Comparison of ENCODE assay signal across 1 cellular context in the genomic region with DNA sequence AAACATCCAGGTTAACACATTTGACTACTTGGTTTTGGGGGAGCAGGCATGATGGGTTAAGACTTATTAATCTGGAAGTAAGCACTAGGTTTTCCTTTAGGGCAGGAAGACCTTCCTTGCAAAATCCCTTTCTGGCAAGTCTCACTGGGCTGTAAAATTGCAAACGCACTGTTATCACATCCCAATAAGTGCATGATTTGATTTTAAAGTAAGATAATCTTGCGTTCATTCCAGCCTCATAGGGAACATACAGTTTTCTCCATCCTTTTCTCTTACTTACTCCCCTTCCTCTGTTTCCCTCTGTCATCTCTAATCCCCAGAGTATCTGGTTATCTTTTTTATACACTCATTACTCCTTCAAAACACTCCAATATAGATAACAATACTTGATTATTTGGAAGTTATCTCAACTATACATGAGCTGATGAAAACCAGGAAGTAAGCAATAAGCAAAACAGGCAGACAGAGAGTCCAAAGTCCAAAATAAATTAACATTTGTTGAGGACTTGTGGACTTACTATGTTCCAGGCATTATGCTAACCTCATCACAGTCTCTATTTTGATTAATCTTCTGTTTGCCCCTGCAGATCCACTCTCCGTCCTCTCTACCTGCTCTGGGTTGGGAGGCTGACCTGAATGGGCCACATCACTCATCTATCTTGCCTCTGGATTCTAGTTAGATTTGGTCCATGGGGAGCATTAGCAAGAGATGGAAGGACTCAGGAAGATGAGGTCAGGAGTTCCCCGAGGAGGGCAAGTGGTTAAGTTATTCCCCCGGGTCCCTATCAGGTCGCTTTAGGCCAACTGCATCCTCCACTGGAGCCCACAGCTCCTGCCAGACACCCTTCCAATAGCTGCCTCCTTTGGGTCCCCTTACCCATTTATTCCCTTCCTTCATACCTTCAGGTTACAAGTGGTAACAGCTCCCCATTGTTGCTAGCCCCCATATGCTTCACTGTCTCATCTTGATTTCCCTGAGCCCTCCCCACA.
TF ChIP-seq lines count a peak whose summit lies in the region.

No MANE protein-coding gene starts in this region.

TF ChIP-seq in GM23338, 12 proteins besides CTCF, POLR2A, EP300 and RAD21 (continued from another document):
- no peak for TF ChIP-seq POLR2AphosphoS5 (IDR thresholded peaks at IDR 0.05; ENCODE audit: low read depth)
- no peak for TF ChIP-seq EZH2phosphoT487 (IDR thresholded peaks at IDR 0.05; ENCODE audit: unreplicated experiment)
- no peak for TF ChIP-seq NANOG (IDR thresholded peaks at IDR 0.05; ENCODE audit: borderline replicate concordance)
- TF ChIP-seq JUNB (IDR thresholded peaks at IDR 0.05; ENCODE audit: unreplicated experiment): no peak
- TF ChIP-seq, protein P1, sequence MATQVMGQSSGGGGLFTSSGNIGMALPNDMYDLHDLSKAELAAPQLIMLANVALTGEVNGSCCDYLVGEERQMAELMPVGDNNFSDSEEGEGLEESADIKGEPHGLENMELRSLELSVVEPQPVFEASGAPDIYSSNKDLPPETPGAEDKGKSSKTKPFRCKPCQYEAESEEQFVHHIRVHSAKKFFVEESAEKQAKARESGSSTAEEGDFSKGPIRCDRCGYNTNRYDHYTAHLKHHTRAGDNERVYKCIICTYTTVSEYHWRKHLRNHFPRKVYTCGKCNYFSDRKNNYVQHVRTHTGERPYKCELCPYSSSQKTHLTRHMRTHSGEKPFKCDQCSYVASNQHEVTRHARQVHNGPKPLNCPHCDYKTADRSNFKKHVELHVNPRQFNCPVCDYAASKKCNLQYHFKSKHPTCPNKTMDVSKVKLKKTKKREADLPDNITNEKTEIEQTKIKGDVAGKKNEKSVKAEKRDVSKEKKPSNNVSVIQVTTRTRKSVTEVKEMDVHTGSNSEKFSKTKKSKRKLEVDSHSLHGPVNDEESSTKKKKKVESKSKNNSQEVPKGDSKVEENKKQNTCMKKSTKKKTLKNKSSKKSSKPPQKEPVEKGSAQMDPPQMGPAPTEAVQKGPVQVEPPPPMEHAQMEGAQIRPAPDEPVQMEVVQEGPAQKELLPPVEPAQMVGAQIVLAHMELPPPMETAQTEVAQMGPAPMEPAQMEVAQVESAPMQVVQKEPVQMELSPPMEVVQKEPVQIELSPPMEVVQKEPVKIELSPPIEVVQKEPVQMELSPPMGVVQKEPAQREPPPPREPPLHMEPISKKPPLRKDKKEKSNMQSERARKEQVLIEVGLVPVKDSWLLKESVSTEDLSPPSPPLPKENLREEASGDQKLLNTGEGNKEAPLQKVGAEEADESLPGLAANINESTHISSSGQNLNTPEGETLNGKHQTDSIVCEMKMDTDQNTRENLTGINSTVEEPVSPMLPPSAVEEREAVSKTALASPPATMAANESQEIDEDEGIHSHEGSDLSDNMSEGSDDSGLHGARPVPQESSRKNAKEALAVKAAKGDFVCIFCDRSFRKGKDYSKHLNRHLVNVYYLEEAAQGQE (IDR thresholded peaks at IDR 0.05; ENCODE audit: unreplicated experiment): no peak
TF ChIP-seq in GM23338: peak in this region for 0.
